18 cellular contexts compared by ENCODE assay signal in the genomic region with DNA sequence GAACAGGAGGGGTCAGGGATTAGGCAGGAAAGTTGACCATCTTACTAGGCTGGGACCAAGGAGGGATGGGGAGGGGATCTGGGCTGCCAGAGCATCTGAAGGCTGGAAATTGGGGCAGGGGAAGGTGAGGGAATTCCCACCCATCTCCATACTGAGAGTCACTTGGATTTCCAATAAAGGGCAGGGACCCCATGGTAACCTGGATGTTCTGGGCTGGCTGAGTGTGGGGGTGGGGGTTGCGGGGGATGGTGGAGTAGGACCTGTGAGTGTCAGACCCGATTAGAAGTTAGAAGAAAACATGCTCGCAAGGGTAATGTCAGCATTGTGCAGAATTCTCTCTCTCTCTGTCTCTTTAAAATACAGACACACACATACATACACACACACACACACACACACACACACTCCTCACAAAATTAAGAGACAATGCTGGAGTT. TPM values are rescaled to one million over a fixed set of nuclear protein-coding genes. Genes with fewer than 3 reads are reported as not detected.
DNase-seq lines count a peak whose midpoint lies in the region; ATAC-seq, FAIRE-seq and TF ChIP-seq lines count a peak whose summit lies in the region.
"Had no signal": no experiment of that assay in that cellular context is flagged by ENCODE, and none has a peak within 500 bp of the region (broad histone marks: within the 10 kb centered on the region; RNA-seq: fewer than 3 reads in every experiment).

No MANE protein-coding gene starts in this region.

- H3K79me2 ChIP-seq in OCI-LY3 (ENCODE audit: low read length) (no peaks in the 10 kb centered on the region), H1 (ENCODE audit: control insufficient read depth in 1 of 2, insufficient read depth in 2 of 2, low read length in 2 of 2) (no peaks in the 10 kb centered on the region), neural progenitor cell (ENCODE audit: low read depth) (no peaks in the 10 kb centered on the region)

- CTCF ChIA-PET in Calu3 (lab: Charles Lee) (no interaction called here), H1 (lab: Charles Lee; ENCODE audit: partially characterized antibody) (no interaction called here)

- FAIRE-seq in H1 (lab: Jason Lieb, UNC) = no peak
- FAIRE-seq: D721Med, islet of Langerhans, small intestine had no signal

- H3F3A ChIP-seq in neural progenitor cell (ENCODE audit: low read depth) = no peaks in the 10 kb centered on the region

- H2BK5ac ChIP-seq in H1 (ENCODE audit: low read depth, low read length) = peak overlapping the region; percentile 73

- H4K20me1 ChIP-seq in OCI-LY3 (ENCODE audit: insufficient read depth, low read length) (no peaks in the 10 kb centered on the region), H1 (replicated peaks in 1 of 2; ENCODE audit: control insufficient read depth in 1 of 2, insufficient read depth in 2 of 2, low read length in 2 of 2) (no peaks in the 10 kb centered on the region), neural progenitor cell (ENCODE audit: low read depth) (no peaks in the 10 kb centered on the region)

- 76% methylated on average over 3 of the region's 3 CpGs; no CpG with 5 or more reads in 1 of the 2 experiments for WGBS in H1 (ENCODE audit: extremely low coverage in 1 of 2, insufficient coverage in 1 of 2, insufficient read length in 1 of 2, insufficient replicate concordance in 2 of 2, low coverage in 1 of 2, low lambda C conversion rate in 2 of 2, missing lambda C conversion rate in 1 of 2), 2 experiments

- peak overlapping the region; percentile 63; the same call in 1 of the 2 replicates for H2BK12ac ChIP-seq in H1 (ENCODE audit: low read depth, low read length)

- H3K27ac Mint-ChIP-seq in Calu3 (ENCODE audit: unreplicated experiment) = peak overlapping the region; percentile 79
- peak overlapping the region; percentile 48 for H3K27ac Mint-ChIP-seq in neural progenitor cell
- H3K27ac Mint-ChIP-seq: activated naive CD8-positive, alpha-beta T cell treated with anti-CD3 and anti-CD28 coated beads, Interleukin-2, amount 10 ng/mL, durations not matched to agents 7 days and 5 days had no signal

- DNase-seq in Calu3 (no peak), H1 (ENCODE audit: low read depth in 1 of 2, low spot score in 2 of 2) (no peak), neural progenitor cell (ENCODE audit: low spot score) (no peak), NOMO-1 treated with dmso at 0.1 percent for 144 hours (lab: John Stamatoyannopoulos, UW; ENCODE audit: unreplicated experiment) (no peak)
- no peak for DNase-seq in activated CD4-positive, CD25-positive, alpha-beta regulatory T cell (lab: John Stamatoyannopoulos, UW)
- DNase-seq: activated CD4-positive, alpha-beta T cell treated with anti-CD3 and anti-CD28 coated beads for 1 hour; activated naive CD8-positive, alpha-beta T cell treated with anti-CD3 and anti-CD28 coated beads, Interleukin-2, amount 10 ng/mL, durations not matched to agents 7 days and 5 days; mucosa of descending colon; NCI-H2081 treated with DMSO at 0.1 percent for 48 hours; NCI-H748 treated with DMSO at 0.1 percent for 48 hours; small intestine; stimulated activated naive CD4-positive, alpha-beta T cell treated with Interleukin-2 at 50 U/mL for 16 hours had no signal

- POLR2A ChIA-PET in H1 (lab: Charles Lee; ENCODE audit: partially characterized antibody) = no interaction called here

- no peak overlapping the region for H2BK120ac ChIP-seq in H1 (replicated peaks; ENCODE audit: low read depth, low read length)

- H3K36me3 Mint-ChIP-seq in Calu3 (ENCODE audit: insufficient read depth, unreplicated experiment) (peaks cover 7% of the 10 kb centered on the region), neural progenitor cell (no peaks in the 10 kb centered on the region)
- H3K36me3 Mint-ChIP-seq: activated naive CD8-positive, alpha-beta T cell treated with anti-CD3 and anti-CD28 coated beads, Interleukin-2, amount 10 ng/mL, durations not matched to agents 7 days and 5 days had no signal

- H3K4me3 ChIP-seq in OCI-LY3 (ENCODE audit: low read length) = no peak overlapping the region
- H3K4me3 ChIP-seq in H1 (ENCODE audit: extremely low read depth in 1 of 4, insufficient read depth in 2 of 4, low read depth in 3 of 4, low read length in 4 of 4) = no peak overlapping the region
- no peak overlapping the region for H3K4me3 ChIP-seq in neural progenitor cell
- H3K4me3 ChIP-seq: mucosa of descending colon, vagina had no signal

- no peak overlapping the region for H3K9ac ChIP-seq in OCI-LY3 (ENCODE audit: low read length)
- H3K9ac ChIP-seq in H1 (replicated peaks in 1 of 4; ENCODE audit: extremely low read depth in 1 of 4, low read depth in 3 of 4, low read length in 3 of 4) = no peak overlapping the region
- H3K9ac ChIP-seq in neural progenitor cell = no peak overlapping the region

- TF ChIP-seq CTCF in Calu3 (IDR thresholded peaks at IDR 0.05; ENCODE audit: unreplicated experiment) (no peak), OCI-LY3 (IDR thresholded peaks at IDR 0.05; ENCODE audit: low read depth, low read length) (no peak), H1 (IDR thresholded peaks at IDR 0.05; ENCODE audit: control extremely low read depth in 1 of 3, insufficient read depth in 1 of 3, low read depth in 1 of 3, low read length in 3 of 3) (no peak), neural progenitor cell (IDR thresholded peaks at IDR 0.05) (no peak)

- peaks cover 2% of the 10 kb centered on the region; the same call in 1 of the 2 replicates for H3K23me2 ChIP-seq in H1 (ENCODE audit: low read depth, low read length)

- H4K8ac ChIP-seq in H1 (ENCODE audit: extremely low read depth, insufficient read depth, low read length) = no peak overlapping the region

- H3K9me3 Mint-ChIP-seq in Calu3 (ENCODE audit: low read depth, unreplicated experiment) = no peaks in the 10 kb centered on the region
- H3K9me3 Mint-ChIP-seq in neural progenitor cell = no peaks in the 10 kb centered on the region
- H3K9me3 Mint-ChIP-seq: activated naive CD8-positive, alpha-beta T cell treated with anti-CD3 and anti-CD28 coated beads, Interleukin-2, amount 10 ng/mL, durations not matched to agents 7 days and 5 days had no signal

- no TSS peak for BruUV-seq in Calu3 (replicated peaks; lab: Mats Ljungman, UMichigan)

- no peak overlapping the region for H2AK5ac ChIP-seq in H1 (ENCODE audit: low read depth, low read length)

- H2BK20ac ChIP-seq in H1 (ENCODE audit: low read length) = 0 out of 2 replicates have a peak overlapping the region, but pooled peaks have one; percentile 56

- H2BK15ac ChIP-seq in H1 (ENCODE audit: low read length) = no peak overlapping the region

- H3K27me3 Mint-ChIP-seq in Calu3 (ENCODE audit: unreplicated experiment) = no peaks in the 10 kb centered on the region
- H3K27me3 Mint-ChIP-seq in neural progenitor cell (ENCODE audit: insufficient read depth, low read depth) = peaks cover 5% of the 10 kb centered on the region

- H3K4me3 Mint-ChIP-seq in Calu3 (ENCODE audit: low read depth, unreplicated experiment) (peak overlapping the region; percentile 42), neural progenitor cell (no peak overlapping the region)
- H3K4me3 Mint-ChIP-seq: activated naive CD8-positive, alpha-beta T cell treated with anti-CD3 and anti-CD28 coated beads, Interleukin-2, amount 10 ng/mL, durations not matched to agents 7 days and 5 days had no signal

- H3K18ac ChIP-seq in H1 (ENCODE audit: extremely low read depth, low read length) = peak overlapping the region; percentile 72; the same call in 1 of the 2 replicates

- H3K4me1 Mint-ChIP-seq in Calu3 (ENCODE audit: low read depth, unreplicated experiment) (peaks cover 30% of the 10 kb centered on the region), neural progenitor cell (no peaks in the 10 kb centered on the region)

- H3K23ac ChIP-seq in H1 (ENCODE audit: insufficient read length) = no peak overlapping the region

- no peak overlapping the region for H3K27ac ChIP-seq in OCI-LY3 (ENCODE audit: low read length)
- no peak overlapping the region for H3K27ac ChIP-seq in H1 (ENCODE audit: low read depth, low read length)
- H3K27ac ChIP-seq in neural progenitor cell = no peak overlapping the region
- H3K27ac ChIP-seq: vagina had no signal

- no peak for TF ChIP-seq RAD21 in H1 (IDR thresholded peaks at IDR 0.05 in 1 of 2, conservative IDR thresholded peaks at IDR 0.05 in 1 of 2; ENCODE audit: low read depth in 2 of 2, low read length in 2 of 2)

- H4K91ac ChIP-seq in H1 (replicated peaks; ENCODE audit: insufficient read length, low read length) = peak overlapping the region; percentile 78

- H4K5ac ChIP-seq in H1 (ENCODE audit: insufficient read length, low read depth, low read length) = peak overlapping the region; percentile 15

- H3K9me3 ChIP-seq in OCI-LY3 (ENCODE audit: insufficient read depth, low read length) (no peaks in the 10 kb centered on the region), H1 (ENCODE audit: insufficient read depth in 2 of 2, low read depth in 1 of 2, low read length in 1 of 2) (no peaks in the 10 kb centered on the region), neural progenitor cell (ENCODE audit: low read depth) (no peaks in the 10 kb centered on the region)
- H3K9me3 ChIP-seq: mucosa of descending colon, vagina had no signal

- no peak for TF ChIP-seq EP300 in H1 (IDR thresholded peaks at IDR 0.05; ENCODE audit: borderline replicate concordance in 1 of 2, low read depth in 2 of 2, low read length in 2 of 2)

- no peak overlapping the region for H3K14ac ChIP-seq in H1 (ENCODE audit: insufficient read length)

- H3K4ac ChIP-seq in H1 (replicated peaks; ENCODE audit: insufficient read length, low read depth, low read length) = no peak overlapping the region

- H3K4me2 ChIP-seq in OCI-LY3 (ENCODE audit: low read length) (peak overlapping the region; percentile 56), H1 (ENCODE audit: insufficient read depth in 1 of 2, low read depth in 2 of 2, low read length in 2 of 2) (peak overlapping the region in 1 of 2 experiments; percentile 48; a peak in 2 of 4 replicates), neural progenitor cell (no peak overlapping the region)

- H2AFZ ChIP-seq in OCI-LY3 (ENCODE audit: low read depth, low read length) (0 out of 2 replicates have a peak overlapping the region, but pooled peaks have one; percentile 15), H1 (ENCODE audit: low read length) (no peak overlapping the region), neural progenitor cell (replicated peaks) (peak overlapping the region; percentile 58)

- H3K56ac ChIP-seq in H1 (replicated peaks; ENCODE audit: insufficient read length, low read depth, low read length) = no peak overlapping the region

- ATAC-seq in HG03571 (IDR thresholded peaks at IDR 0.05; ENCODE audit: unreplicated experiment) = no peak
- no peak for ATAC-seq in GM21825 (IDR thresholded peaks at IDR 0.05; ENCODE audit: unreplicated experiment)
- ATAC-seq: mucosa of descending colon had no signal

- intact Hi-C loops in Calu3 (cut with micrococcal nuclease; ENCODE audit: unreplicated experiment) = no loop called here

- H3K4me1 ChIP-seq in OCI-LY3 (ENCODE audit: low read length) = peaks cover 31% of the 10 kb centered on the region
- peaks cover 0 to 10% (median 3%) of the 10 kb centered on the region in 4 experiments; a peak in 4 of 7 replicates for H3K4me1 ChIP-seq in H1 (replicated peaks in 1 of 4; ENCODE audit: control insufficient read depth in 3 of 4, insufficient read depth in 4 of 4, low read length in 3 of 4)
- H3K4me1 ChIP-seq in neural progenitor cell = peaks cover 5% of the 10 kb centered on the region

- TF ChIP-seq POLR2A in H1 (IDR thresholded peaks at IDR 0.05; ENCODE audit: control extremely low read depth in 1 of 2, low read depth in 2 of 2, low read length in 2 of 2) = no peak

- H3K36me3 ChIP-seq in OCI-LY3 (replicated peaks; ENCODE audit: low read depth, low read length) (no peaks in the 10 kb centered on the region), H1 (ENCODE audit: control insufficient read depth in 2 of 4, insufficient read depth in 4 of 4, low read length in 3 of 4) (no peaks in the 10 kb centered on the region), neural progenitor cell (no peaks in the 10 kb centered on the region)
- H3K36me3 ChIP-seq: vagina had no signal

- H3K27me3 ChIP-seq in OCI-LY3 (ENCODE audit: low read depth, low read length) (no peaks in the 10 kb centered on the region), H1 (replicated peaks in 1 of 4; ENCODE audit: control insufficient read depth in 3 of 4, extremely low read depth in 1 of 4, insufficient read depth in 3 of 4, low read length in 3 of 4) (no peaks in the 10 kb centered on the region), neural progenitor cell (no peaks in the 10 kb centered on the region)
- H3K27me3 ChIP-seq: vagina had no signal

- no peaks in the 10 kb centered on the region for H3K79me1 ChIP-seq in H1 (ENCODE audit: low read depth, low read length)

RNA-seq across cellular contexts. Expression of gene EPS15, which starts 40.0 kb away (rescaled TPM):
- total RNA-seq in Calu3 (2022) (50.0 and 51.2 TPM in 2 replicates), neural progenitor cell (ENCODE audit: low replicate concordance) (36.3 and 42.0 TPM in 2 replicates)
- total RNA-seq in H1 (2021; fragmentation: NEBNext Ultra II Directional; extraction: Animal tissue kit (Norgen Biotek cat#: 25700)) = 51.2 and 57.2 TPM in 2 replicates
- 11.5 and 15.9 TPM in 2 replicates for polyA plus RNA-seq in H1 (2011; rRNA removed)
- 27.7 TPM for polyA plus RNA-seq in H1 (2011; cell fraction: cytosol; rRNA removed)
- 11.7 TPM for polyA plus RNA-seq in H1 (2011; cell fraction: nucleus; rRNA removed)
- polyA plus RNA-seq in H1 (2012, experiment 1 of 2) = 20.3 to 36.4 TPM (median 22.5 TPM) in 4 replicates
- 1.5 TPM for polyA plus RNA-seq in H1 (2012, experiment 2 of 2)
- 34.0 TPM for polyA plus RNA-seq in H1 (2013, experiment 1 of 2)
- 32.8 TPM for polyA plus RNA-seq in H1 (2013, experiment 2 of 2)
- 36.5 and 47.3 TPM in 2 replicates for polyA minus RNA-seq in H1 (2011; rRNA and poly(A)+ RNA removed)
- polyA minus RNA-seq in H1 (2011; cell fraction: cytosol; rRNA and poly(A)+ RNA removed) = 29.7 TPM
- polyA minus RNA-seq in H1 (2011; cell fraction: nucleus; rRNA and poly(A)+ RNA removed) = 56.1 TPM

RNA-seq across cellular contexts. Expression of gene OSBPL9, which starts 57.8 kb away (rescaled TPM):
- total RNA-seq in Calu3 (2022) (64.4 and 67.6 TPM in 2 replicates), neural progenitor cell (ENCODE audit: low replicate concordance) (112 and 149 TPM in 2 replicates)
- total RNA-seq in H1 (2021; fragmentation: NEBNext Ultra II Directional; extraction: Animal tissue kit (Norgen Biotek cat#: 25700)) = 62.3 and 71.6 TPM in 2 replicates
- polyA plus RNA-seq in H1 (2011; rRNA removed) = 40.5 and 58.2 TPM in 2 replicates
- polyA plus RNA-seq in H1 (2011; cell fraction: cytosol; rRNA removed) = 46.1 TPM
- 63.8 TPM for polyA plus RNA-seq in H1 (2011; cell fraction: nucleus; rRNA removed)
- 41.1 to 64.3 TPM (median 51.2 TPM) in 4 replicates for polyA plus RNA-seq in H1 (2012, experiment 1 of 2)
- 3.8 TPM for polyA plus RNA-seq in H1 (2012, experiment 2 of 2)
- polyA plus RNA-seq in H1 (2013, experiment 1 of 2) = 52.9 TPM
- polyA plus RNA-seq in H1 (2013, experiment 2 of 2) = 54.7 TPM
- polyA minus RNA-seq in H1 (2011; rRNA and poly(A)+ RNA removed) = 140 and 178 TPM in 2 replicates
- 62.7 TPM for polyA minus RNA-seq in H1 (2011; cell fraction: cytosol; rRNA and poly(A)+ RNA removed)
- polyA minus RNA-seq in H1 (2011; cell fraction: nucleus; rRNA and poly(A)+ RNA removed) = 120 TPM
